Comparison of ENCODE assay signal across 26 cellular contexts in the genomic region with DNA sequence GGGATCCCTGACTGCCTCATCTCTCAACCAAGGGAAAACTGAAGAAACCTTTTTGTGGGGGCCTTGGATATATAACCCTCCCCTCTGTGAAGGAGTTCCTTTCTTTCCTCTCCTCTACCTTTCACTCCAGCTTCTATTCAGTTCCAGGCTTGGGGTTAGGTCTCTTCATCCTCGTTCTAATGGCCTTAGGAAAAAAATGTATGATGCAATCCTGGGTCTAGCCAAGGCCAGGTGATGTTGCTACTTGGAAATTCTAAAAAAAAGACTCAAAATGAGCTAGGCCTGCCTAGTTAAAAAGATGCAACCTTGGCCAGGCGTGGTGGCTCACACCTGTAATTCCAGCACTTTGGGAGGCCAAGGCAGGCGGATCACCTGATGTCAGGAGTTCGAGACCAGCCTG. TPM values are rescaled to one million over a fixed set of nuclear protein-coding genes. Genes with fewer than 3 reads are reported as not detected.
"Had no signal": no experiment of that assay in that cellular context is flagged by ENCODE, and none has a peak within 500 bp of the region (broad histone marks: within the 10 kb centered on the region; RNA-seq: fewer than 3 reads in every experiment).

No MANE protein-coding gene starts in this region.

- H3K27ac ChIP-seq: cardiac muscle cell, SK-N-MC had no signal

- ATAC-seq: T-cell had no signal

- H3K27me3 ChIP-seq: cardiac muscle cell had no signal

- H3K9me3 Mint-ChIP-seq: activated CD4-positive, alpha-beta memory T cell treated with anti-CD3 and anti-CD28 coated beads for 36 hours; activated CD4-positive, alpha-beta T cell treated with anti-CD3 and anti-CD28 coated beads, Interleukin-2, amount 10 ng/mL, durations not matched to agents 7 days and 5 days; activated T-helper 1 cell treated with anti-CD3 and anti-CD28 coated beads, Interleukin-12 subunit alpha, Interleukin-12 subunit beta, Interleukin-2, Interleukin-4 antibody, amounts not matched to agents 30 ng/mL and 10 ng/mL and 1 ng/mL, durations not matched to agents 14 hours and 24 hours and 36 hours; brain; T-cell had no signal

- H3K4me3 Mint-ChIP-seq: activated CD4-positive, alpha-beta memory T cell treated with anti-CD3 and anti-CD28 coated beads for 36 hours; activated CD4-positive, alpha-beta T cell treated with anti-CD3 and anti-CD28 coated beads, Interleukin-2, amount 10 ng/mL, durations not matched to agents 7 days and 5 days; activated naive CD8-positive, alpha-beta T cell; activated T-helper 1 cell treated with anti-CD3 and anti-CD28 coated beads, Interleukin-12 subunit alpha, Interleukin-12 subunit beta, Interleukin-2, Interleukin-4 antibody, amounts not matched to agents 30 ng/mL and 10 ng/mL and 1 ng/mL, durations not matched to agents 14 hours and 24 hours and 36 hours; brain; T-cell had no signal

- H3K27ac Mint-ChIP-seq: activated CD4-positive, alpha-beta memory T cell treated with anti-CD3 and anti-CD28 coated beads for 36 hours; activated CD4-positive, alpha-beta T cell treated with anti-CD3 and anti-CD28 coated beads, Interleukin-2, amount 10 ng/mL, durations not matched to agents 7 days and 5 days; activated naive CD8-positive, alpha-beta T cell; activated T-helper 1 cell treated with anti-CD3 and anti-CD28 coated beads, Interleukin-12 subunit alpha, Interleukin-12 subunit beta, Interleukin-2, Interleukin-4 antibody, amounts not matched to agents 30 ng/mL and 10 ng/mL and 1 ng/mL, durations not matched to agents 14 hours and 24 hours and 36 hours had no signal

- DNase-seq: activated CD4-positive, alpha-beta memory T cell treated with anti-CD3 and anti-CD28 coated beads for 36 hours; activated CD4-positive, alpha-beta T cell treated with anti-CD3 and anti-CD28 coated beads, Interleukin-2, amount 10 ng/mL, durations not matched to agents 7 days and 5 days; activated CD4-positive, CD25-positive, alpha-beta regulatory T cell; activated CD8-positive, alpha-beta memory T cell treated with anti-CD3 and anti-CD28 coated beads, Interleukin-2, amount 50 U/mL, for 4 hours; activated effector memory CD4-positive, alpha-beta T cell treated with Interleukin-2 at 50 U/mL for 16 hours; activated naive CD4-positive, alpha-beta T cell; activated T-cell treated with anti-CD3 and anti-CD28 coated beads, Interleukin-2, amount 50 U/mL, for 1 hour; amygdala; cerebellar nuclear complex; Karpas-422; NCI-H1105 treated with DMSO at 0.1 percent for 48 hours; NCI-H1436 treated with DMSO at 0.1 percent for 48 hours; NCI-H187; NCI-H2081; NCI-H524; T-cell; T-helper 2 cell; T1000 had no signal

- H3K4me1 Mint-ChIP-seq: activated CD4-positive, alpha-beta T cell treated with anti-CD3 and anti-CD28 coated beads, Interleukin-2, amount 10 ng/mL, durations not matched to agents 7 days and 5 days had no signal

- H3K4me3 ChIP-seq: cardiac muscle cell, SK-N-MC had no signal

- H3K27me3 Mint-ChIP-seq: activated CD4-positive, alpha-beta memory T cell treated with anti-CD3 and anti-CD28 coated beads for 36 hours; activated CD4-positive, alpha-beta T cell treated with anti-CD3 and anti-CD28 coated beads, Interleukin-2, amount 10 ng/mL, durations not matched to agents 7 days and 5 days; activated naive CD8-positive, alpha-beta T cell; brain; T-cell had no signal

- FAIRE-seq: astrocyte, RCC 7860, TTC549 had no signal

RNA-seq across cellular contexts. Expression of gene DLK2, which starts 20.4 kb away (rescaled TPM):
- total RNA-seq: activated CD4-positive, alpha-beta T cell treated with anti-CD3 and anti-CD28 coated beads, Interleukin-2, amount 10 ng/mL, durations not matched to agents 7 days and 5 days had no signal
